ENCODE assay signal across 8 cellular contexts in the genomic region with DNA sequence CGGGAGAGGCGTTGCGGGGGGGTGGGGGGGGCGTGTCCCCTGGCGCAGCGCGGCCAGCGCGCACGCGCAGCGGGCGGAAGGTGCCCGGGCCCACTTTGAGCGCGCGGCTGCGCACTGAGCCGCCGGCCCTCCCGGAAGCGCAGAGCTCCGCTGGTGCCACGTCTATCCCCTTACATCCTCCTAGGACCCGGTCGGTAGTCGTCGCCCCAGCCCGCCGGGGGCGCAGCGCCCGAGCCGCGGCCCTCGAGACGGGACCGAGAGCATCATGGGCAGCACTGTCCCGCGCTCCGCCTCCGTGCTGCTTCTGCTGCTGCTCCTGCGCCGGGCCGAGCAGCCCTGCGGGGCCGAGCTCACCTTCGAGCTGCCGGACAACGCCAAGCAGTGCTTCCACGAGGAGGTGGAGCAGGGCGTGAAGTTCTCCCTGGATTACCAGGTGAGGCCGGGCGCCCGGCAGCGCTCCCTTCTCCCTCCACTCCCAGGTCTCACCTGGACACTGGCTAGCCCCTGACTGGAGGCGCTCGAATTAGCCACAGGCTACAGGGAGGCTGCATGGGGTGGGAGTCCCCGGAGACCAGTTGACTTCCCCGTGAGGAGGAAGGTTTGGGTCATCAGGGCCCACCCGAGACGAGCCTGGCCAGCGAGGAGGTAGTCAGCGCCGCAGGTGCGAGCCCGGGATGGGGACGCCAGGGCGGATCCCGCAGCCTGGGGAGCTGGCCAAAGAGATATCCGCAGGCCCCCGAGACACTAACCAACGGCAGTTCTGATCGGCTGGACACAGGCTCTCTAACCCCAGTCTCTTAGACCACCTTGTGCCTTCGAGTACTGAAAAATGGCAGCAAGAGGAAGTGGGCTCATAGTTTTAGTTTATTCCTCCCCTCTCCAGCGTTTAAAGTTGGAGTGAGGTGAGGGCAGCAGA. TPM values are rescaled to one million over a fixed set of nuclear protein-coding genes. Genes with fewer than 3 reads are reported as not detected.
DNase-seq lines count a peak whose midpoint lies in the region; ATAC-seq and TF ChIP-seq lines count a peak whose summit lies in the region.

A gene (plus strand): TSS at position 128 of the 916 bp plus-strand sequence. CDS start 138 bp downstream, at position 266.

- 1 to 2% methylated on average over 52 to 69 of the region's 76 CpGs for WGBS in heart right ventricle, 2 donors

- H3K9me3 ChIP-seq in heart right ventricle (no peaks in the 10 kb centered on the region), upper lobe of right lung (no peaks in the 10 kb centered on the region)

- peak within 1 kb of the TSS; percentile 64 to 95 (median 76) for H3K4me3 ChIP-seq in heart right ventricle
- peak within 1 kb of the TSS; percentile 89 for H3K4me3 ChIP-seq in upper lobe of right lung

- peak; percentile 71 for DNase-seq in NCI-H1092 (lab: John Stamatoyannopoulos, UW)
- peak; percentile 79 to 87 for DNase-seq in SW 1271 (lab: John Stamatoyannopoulos, UW)
- DNase-seq in activated naive CD8-positive, alpha-beta T cell treated with anti-CD3 and anti-CD28 coated beads, Interleukin-2, amount 50 U/mL, for 24 hours = peak; percentile 84
- peak; percentile 44 to 72 for DNase-seq in heart right ventricle
- DNase-seq in posterior vena cava (ENCODE audit: low spot score) = peak; percentile 90
- DNase-seq in upper lobe of right lung = peak; percentile 91

- H3K4me1 ChIP-seq in heart right ventricle (peaks cover 0 to 21% (median 15%) of the 10 kb centered on the region in 9 donors), upper lobe of right lung (peaks cover 14% of the 10 kb centered on the region)

- H3K27me3 Mint-ChIP-seq in activated naive CD8-positive, alpha-beta T cell treated with anti-CD3 and anti-CD28 coated beads, Interleukin-2, amount 50 U/mL, for 24 hours = peaks cover 12% of the 10 kb centered on the region

- peaks cover 0 to 17% (median 8%) of the 10 kb centered on the region in 7 donors for H3K27me3 ChIP-seq in heart right ventricle
- H3K27me3 ChIP-seq in upper lobe of right lung = peaks cover 5% of the 10 kb centered on the region

- no peaks in the 10 kb centered on the region for H3K9me3 Mint-ChIP-seq in activated naive CD8-positive, alpha-beta T cell treated with anti-CD3 and anti-CD28 coated beads, Interleukin-2, amount 50 U/mL, for 24 hours

- peaks cover 0 to 31% (median 10%) of the 10 kb centered on the region in 9 donors for H3K36me3 ChIP-seq in heart right ventricle
- H3K36me3 ChIP-seq in upper lobe of right lung = peaks cover 26% of the 10 kb centered on the region

- intact Hi-C loops in heart right ventricle (cut with DNase I) = no loop called here
- intact Hi-C loops in posterior vena cava (cut with DNase I) = no loop called here
- intact Hi-C loops in upper lobe of right lung (cut with DNase I) = no loop called here

- H3K4me1 Mint-ChIP-seq in activated naive CD8-positive, alpha-beta T cell treated with anti-CD3 and anti-CD28 coated beads, Interleukin-2, amount 50 U/mL, for 24 hours = peaks cover 52% of the 10 kb centered on the region

- ATAC-seq in HG02610 (IDR thresholded peaks at IDR 0.05; ENCODE audit: unreplicated experiment) (peak; percentile 93), heart right ventricle (peak; percentile 82 to 95 (median 92)), upper lobe of right lung (peak; percentile 97)
- peak; percentile 92 for ATAC-seq in activated naive CD8-positive, alpha-beta T cell treated with anti-CD3 and anti-CD28 coated beads, Interleukin-2, amount 50 U/mL, for 24 hours

- H3K4me3 Mint-ChIP-seq in activated naive CD8-positive, alpha-beta T cell treated with anti-CD3 and anti-CD28 coated beads, Interleukin-2, amount 50 U/mL, for 24 hours = peak within 1 kb of the TSS; percentile 91

- H3K27ac Mint-ChIP-seq in activated naive CD8-positive, alpha-beta T cell treated with anti-CD3 and anti-CD28 coated beads, Interleukin-2, amount 50 U/mL, for 24 hours = peak within 1 kb of the TSS; percentile 65

- peaks cover 37% of the 10 kb centered on the region for H3K36me3 Mint-ChIP-seq in activated naive CD8-positive, alpha-beta T cell treated with anti-CD3 and anti-CD28 coated beads, Interleukin-2, amount 50 U/mL, for 24 hours (ENCODE audit: low read depth)

- TF ChIP-seq CTCF in GM12873 (IDR thresholded peaks at IDR 0.05; ENCODE audit: insufficient read depth, low read depth, low read length, missing control alignments) = peak; percentile 36
- peak in 4 of 9 donors; percentile 16 to 31 (median 20) for TF ChIP-seq CTCF in heart right ventricle (IDR thresholded peaks at IDR 0.05)
- peak; percentile 33 for TF ChIP-seq CTCF in upper lobe of right lung (IDR thresholded peaks at IDR 0.05)

- H3K27ac ChIP-seq in heart right ventricle (peak within 1 kb of the TSS in 5 of 10 donors; percentile 16 to 71 (median 34)), upper lobe of right lung (peak within 1 kb of the TSS; percentile 45)

RNA-seq across cellular contexts. Expression of the gene that starts here (rescaled TPM):
- total RNA-seq in heart right ventricle (10 to 100 TPM; 13.0 to 38.5 (median 17.4) TPM), posterior vena cava (10 to 100 TPM; 41.1 to 42.9 TPM), upper lobe of right lung (45.6 TPM)
- polyA plus RNA-seq in heart right ventricle = 10 to 100 TPM; 13.5 to 35.9 TPM
